In the genomic region with DNA sequence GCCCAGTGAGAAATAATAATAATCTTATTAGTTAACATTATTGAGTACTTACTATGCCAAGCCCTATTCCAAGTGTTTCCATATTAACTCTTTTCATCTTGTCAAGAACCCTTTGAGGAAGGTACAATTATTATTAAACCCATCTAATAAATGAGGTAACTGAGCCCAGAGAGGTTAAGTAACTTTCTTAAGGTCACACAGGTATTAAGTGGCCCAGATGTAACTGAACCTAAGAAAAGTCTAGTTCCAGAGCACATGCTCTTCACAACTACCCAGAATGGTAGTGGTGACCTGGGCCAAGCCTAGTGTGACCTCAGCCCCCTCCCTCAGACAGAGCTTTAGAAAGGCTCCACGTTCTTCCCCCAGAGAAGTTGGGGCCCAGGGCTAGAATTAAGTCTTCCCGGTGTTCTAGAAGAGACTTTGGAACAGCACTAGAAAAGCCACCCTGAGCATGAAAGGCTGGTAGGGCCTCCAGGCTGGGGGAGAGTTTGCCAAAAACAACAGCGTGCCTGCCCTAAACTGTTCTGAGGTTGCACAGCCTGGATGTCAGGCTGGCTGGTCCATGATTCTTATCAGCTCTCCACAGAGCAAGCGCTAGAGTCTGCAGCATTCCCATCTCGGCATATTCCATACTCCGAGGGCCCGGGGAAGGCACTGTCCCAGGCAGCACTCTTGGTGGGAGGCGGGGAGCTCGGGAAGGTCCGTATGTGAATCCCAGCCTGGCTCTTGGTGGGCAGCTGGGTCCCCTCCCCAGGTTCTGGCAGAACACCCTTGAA, we compare ENCODE assay signal across 8 cellular contexts. TPM values are rescaled to one million over a fixed set of nuclear protein-coding genes. Genes with fewer than 3 reads are reported as not detected.
DNase-seq lines count a peak whose midpoint lies in the region; ATAC-seq and TF ChIP-seq lines count a peak whose summit lies in the region.

No MANE protein-coding gene starts in this region.

- no TSS peak for BruUV-seq in PC-3 (replicated peaks; lab: Mats Ljungman, UMichigan)

- DNase-seq in ELF-1 (ENCODE audit: low read depth, low spot score) (peak; percentile 38), PC-3 (peak; percentile 53), fibroblast of lung (ENCODE audit: low read depth in 2 of 2) (peak; percentile 77), sigmoid colon (no peak), glutamatergic neuron (no peak), retina (no peak), endothelial cell (ENCODE audit: low spot score) (no peak)

- H3K36me3 ChIP-seq in PC-3 (ENCODE audit: low read depth, low read length) (no peaks in the 10 kb centered on the region), fibroblast of lung (ENCODE audit: control insufficient read depth, insufficient read depth, low read length) (no peaks in the 10 kb centered on the region), sigmoid colon (no peaks in the 10 kb centered on the region)

- H3K4me1 Mint-ChIP-seq in glutamatergic neuron (ENCODE audit: low read depth, unreplicated experiment), result peaks cover 28% of the 10 kb centered on the region
- peaks cover 23% of the 10 kb centered on the region for H3K4me1 Mint-ChIP-seq in endothelial cell (ENCODE audit: unreplicated experiment)

- H3K9me2 ChIP-seq in PC-3 (replicated peaks; ENCODE audit: low read length), result no peaks in the 10 kb centered on the region

- ATAC-seq in PC-3 (peak; percentile 67), HG02970 (IDR thresholded peaks at IDR 0.05; ENCODE audit: low FRiP score, unreplicated experiment) (no peak)

- H3K9me3 Mint-ChIP-seq in glutamatergic neuron (ENCODE audit: unreplicated experiment), result peaks cover 7% of the 10 kb centered on the region
- H3K9me3 Mint-ChIP-seq in endothelial cell (ENCODE audit: unreplicated experiment), result no peaks in the 10 kb centered on the region

- H3K79me2 ChIP-seq in PC-3 (ENCODE audit: low read length), result no peaks in the 10 kb centered on the region
- H3K79me2 ChIP-seq in fibroblast of lung (ENCODE audit: control insufficient read depth, insufficient read depth, low read length), result no peaks in the 10 kb centered on the region

- TF ChIP-seq POLR2A in sigmoid colon (IDR thresholded peaks at IDR 0.05), result no peak

- peaks cover 5% of the 10 kb centered on the region for H3F3A ChIP-seq in PC-3 (ENCODE audit: low read length, unreplicated experiment)

- no peaks in the 10 kb centered on the region for H3K27me3 ChIP-seq in PC-3 (ENCODE audit: low read length)
- H3K27me3 ChIP-seq in fibroblast of lung (ENCODE audit: control insufficient read depth, insufficient read depth, low read length), result no peaks in the 10 kb centered on the region
- H3K27me3 ChIP-seq in sigmoid colon, result no peaks in the 10 kb centered on the region

- H3K4me1 ChIP-seq in PC-3 (ENCODE audit: insufficient read depth, low read length) (peaks cover 38% of the 10 kb centered on the region), fibroblast of lung (ENCODE audit: control insufficient read depth, extremely low read depth, insufficient read depth, low read length) (peaks cover 37% of the 10 kb centered on the region), sigmoid colon (peaks cover 0 to 54% (median 51%) of the 10 kb centered on the region in 4 donors)

- CTCF ChIA-PET in PC-3 (lab: Charles Lee), result interaction anchor here (0.7 to 0.8 kb wide), 2 partner anchors 11 to 26 kb away, joined by 3 read pairs; no protein-coding TSS in a partner anchor

- H3K4me3 Mint-ChIP-seq in glutamatergic neuron (ENCODE audit: unreplicated experiment) (no peak overlapping the region), endothelial cell (ENCODE audit: unreplicated experiment) (no peak overlapping the region)

- no peak for TF ChIP-seq CTCF in PC-3 (conservative IDR thresholded peaks at IDR 0.05; ENCODE audit: low read depth, low read length)
- no peak for TF ChIP-seq CTCF in fibroblast of lung (conservative IDR thresholded peaks at IDR 0.05 in 1 of 2, IDR thresholded peaks at IDR 0.05 in 1 of 2; ENCODE audit: low read depth in 1 of 2, low read length in 2 of 2)
- TF ChIP-seq CTCF in sigmoid colon (IDR thresholded peaks at IDR 0.05), result no peak
- no peak for TF ChIP-seq CTCF in glutamatergic neuron (IDR thresholded peaks at IDR 0.05; ENCODE audit: partially characterized antibody, unreplicated experiment)
- no peak for TF ChIP-seq CTCF in endothelial cell (IDR thresholded peaks at IDR 0.05; ENCODE audit: unreplicated experiment)

- H3K36me3 Mint-ChIP-seq in glutamatergic neuron (ENCODE audit: unreplicated experiment) (peaks cover 7% of the 10 kb centered on the region), endothelial cell (ENCODE audit: low read depth, unreplicated experiment) (no peaks in the 10 kb centered on the region)

- H4K20me1 ChIP-seq in PC-3 (ENCODE audit: low read length) (no peaks in the 10 kb centered on the region), fibroblast of lung (ENCODE audit: control insufficient read depth, extremely low read depth, insufficient read depth, low read length) (no peaks in the 10 kb centered on the region)

- H3K9ac ChIP-seq in PC-3 (ENCODE audit: low read length) (peak overlapping the region; percentile 2; the same call in 1 of the 2 replicates), fibroblast of lung (ENCODE audit: insufficient read depth, low read length) (no peak overlapping the region)

- 7 to 49% methylated on average over 10 of the region's 10 CpGs for WGBS in sigmoid colon, 2 donors

- H2AFZ ChIP-seq in PC-3 (ENCODE audit: low read length) (peak overlapping the region; percentile 65), fibroblast of lung (ENCODE audit: low read length) (no peak overlapping the region)

- H3K27ac ChIP-seq in PC-3 (ENCODE audit: low read length), result peak overlapping the region; percentile 74
- peak overlapping the region; percentile 90 for H3K27ac ChIP-seq in fibroblast of lung (ENCODE audit: insufficient read depth, low read length)
- H3K27ac ChIP-seq in sigmoid colon, result peak overlapping the region; percentile 93 to 99 (median 98)

- peak overlapping the region; percentile 56 for H3K4me3 ChIP-seq in PC-3 (ENCODE audit: low read length)
- H3K4me3 ChIP-seq in fibroblast of lung (replicated peaks in 1 of 4; ENCODE audit: control extremely low read depth in 1 of 4, insufficient read depth in 1 of 4, low read depth in 3 of 4, low read length in 4 of 4), result peak overlapping the region in 2 of 4 experiments; percentile 2 to 42
- H3K4me3 ChIP-seq in sigmoid colon, result peak overlapping the region in 2 of 4 donors; percentile 6 to 11

- H3K27me3 Mint-ChIP-seq in glutamatergic neuron (ENCODE audit: unreplicated experiment) (peaks cover 7% of the 10 kb centered on the region), endothelial cell (ENCODE audit: unreplicated experiment) (peaks cover 8% of the 10 kb centered on the region)

- H3K27ac Mint-ChIP-seq in glutamatergic neuron (ENCODE audit: unreplicated experiment) (no peak overlapping the region), endothelial cell (ENCODE audit: unreplicated experiment) (no peak overlapping the region)

- TF ChIP-seq EP300 in sigmoid colon (IDR thresholded peaks at IDR 0.05), result no peak

- H3K4me2 ChIP-seq in PC-3 (ENCODE audit: low read length), result peak overlapping the region; percentile 84
- peak overlapping the region; percentile 85 for H3K4me2 ChIP-seq in fibroblast of lung (ENCODE audit: extremely low read depth, insufficient read depth, low read length)

- intact Hi-C loops in PC-3 (cut with micrococcal nuclease) (loop anchor here (2.0 kb wide), 1 partner anchor 23 kb away; no protein-coding TSS in a partner anchor), sigmoid colon (cut with DNase I) (no loop called here)

- POLR2A ChIA-PET in PC-3 (lab: Charles Lee; ENCODE audit: unreplicated experiment), result interaction anchor here (0.6 to 1.0 kb wide), 4 partner anchors 23 to 128 kb away, joined by 3 to 4 read pairs (median 3); no protein-coding TSS in a partner anchor

- no peaks in the 10 kb centered on the region for H3K9me3 ChIP-seq in PC-3 (ENCODE audit: low read length)
- H3K9me3 ChIP-seq in fibroblast of lung (ENCODE audit: control insufficient read depth, insufficient read depth, low read depth, low read length), result no peaks in the 10 kb centered on the region
- no peaks in the 10 kb centered on the region for H3K9me3 ChIP-seq in sigmoid colon

RNA-seq across cellular contexts. Expression of gene CTDSP2, which starts 41.3 kb away (rescaled TPM):
- 37.4 and 39.4 TPM in 2 replicates for total RNA-seq in PC-3 (2014; rRNA removed)
- 87.8 and 92.0 TPM in 2 replicates for total RNA-seq in fibroblast of lung
- polyA plus RNA-seq in fibroblast of lung, result 199 and 208 TPM in 2 replicates
- polyA plus RNA-seq in fibroblast of lung (2012), result 130 and 165 TPM in 2 replicates
- 481 and 517 TPM in 2 replicates for polyA minus RNA-seq in fibroblast of lung (ENCODE audit: low replicate concordance)
- 100 to 1,000 TPM; 121 to 183 (median 135) TPM for total RNA-seq in sigmoid colon
- polyA plus RNA-seq in sigmoid colon, result 100 to 1,000 TPM in 2 of 3 donors, 10 to 100 TPM in 1; 85.3 to 122 (median 105) TPM
- total RNA-seq in glutamatergic neuron (ENCODE audit: unreplicated experiment), result 127 TPM
- total RNA-seq in endothelial cell (ENCODE audit: unreplicated experiment), result 181 TPM

RNA-seq across cellular contexts. Expression of gene ATP23, which starts 53.5 kb away (rescaled TPM):
- total RNA-seq in PC-3 (2014; rRNA removed), result 14.7 and 19.4 TPM in 2 replicates
- 8.5 and 9.4 TPM in 2 replicates for total RNA-seq in fibroblast of lung
- 4.8 and 8.7 TPM in 2 replicates for polyA plus RNA-seq in fibroblast of lung
- polyA plus RNA-seq in fibroblast of lung (2012), result 4.2 and 5.3 TPM in 2 replicates
- 7.6 TPM in 1 of 2 replicates, not detected in the other for polyA minus RNA-seq in fibroblast of lung (ENCODE audit: low replicate concordance)
- 10 to 100 TPM in 3 of 4 donors, 1 to 10 TPM in 1; 5.3 to 39.0 (median 13.2) TPM for total RNA-seq in sigmoid colon
- 10 to 100 TPM; 14.8 to 43.5 (median 25.8) TPM for polyA plus RNA-seq in sigmoid colon
- total RNA-seq in glutamatergic neuron (ENCODE audit: unreplicated experiment), result 1.3 TPM
- 3.1 TPM for total RNA-seq in endothelial cell (ENCODE audit: unreplicated experiment)

Comparison
In these comparisons a context has a peak if more than half of its experiments do, and no peak if none do; other contexts are left out.
1. DNase-seq: peak in ELF-1 (single experiment), PC-3 (single experiment) and fibroblast of lung (2 of 2); none in sigmoid colon (single experiment), glutamatergic neuron (single experiment), retina (single experiment) and endothelial cell (single experiment).
2. Peak in every context shown above with its lines, with median percentiles within 50 percentile points of each other: H3K27ac ChIP-seq.